8 cellular contexts compared by ENCODE assay signal in the genomic region with DNA sequence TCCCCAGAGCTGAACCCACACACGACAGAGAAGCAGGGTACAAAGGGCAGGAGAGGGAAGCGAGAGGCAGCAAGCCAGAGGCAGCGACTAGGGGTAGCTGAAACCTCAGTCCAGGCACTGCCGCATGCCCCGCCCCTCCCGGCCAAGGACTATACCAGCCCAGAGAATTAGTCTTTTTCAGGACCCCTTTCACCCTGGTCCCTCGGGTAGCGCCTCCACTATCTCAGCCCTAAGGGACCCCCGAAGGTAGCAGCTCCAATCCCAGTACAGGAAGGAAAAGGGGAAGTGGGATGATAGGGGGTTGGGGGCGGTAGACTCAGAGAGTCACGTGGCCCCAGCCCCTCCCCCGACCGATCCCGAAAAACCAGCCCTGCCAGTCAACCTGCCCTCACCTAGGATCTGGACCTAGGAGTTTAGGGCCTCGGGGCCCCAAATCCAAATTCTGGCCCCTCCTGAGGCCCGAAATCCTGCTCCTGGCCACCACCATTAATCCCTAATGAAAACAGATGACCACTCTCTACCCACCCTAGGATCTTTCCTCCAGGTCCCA. TPM values are rescaled to one million over a fixed set of nuclear protein-coding genes. Genes with fewer than 3 reads are reported as not detected.
DNase-seq lines count a peak whose midpoint lies in the region; ATAC-seq and TF ChIP-seq lines count a peak whose summit lies in the region.

No MANE protein-coding gene starts in this region.

- 0 to 7% methylated on average over 1 to 15 of the region's 16 CpGs for WGBS in endodermal cell (ENCODE audit: insufficient coverage in 1 of 2, insufficient read length in 1 of 2), 2 experiments

- H3K36me3 ChIP-seq in H7 (replicated peaks; ENCODE audit: control insufficient read depth, insufficient read depth, low read length), result peaks cover 10% of the 10 kb centered on the region
- peaks cover 15% of the 10 kb centered on the region for H3K36me3 ChIP-seq in endodermal cell (ENCODE audit: control insufficient read depth, insufficient read depth, low read length)

- H3K4me3 Mint-ChIP-seq in endodermal cell (peak overlapping the region; percentile 100), natural killer cell (peak overlapping the region; percentile 99)

- ATAC-seq in natural killer cell, result no peak
- ATAC-seq in HG02642 (IDR thresholded peaks at IDR 0.05; ENCODE audit: poor library complexity, unreplicated experiment), result no peak
- no peak for ATAC-seq in GM18907 (IDR thresholded peaks at IDR 0.05; ENCODE audit: unreplicated experiment)

- intact Hi-C loops in natural killer cell (cut with micrococcal nuclease), result no loop called here

- H3K36me3 Mint-ChIP-seq in endodermal cell (ENCODE audit: low read depth), result peaks cover 18% of the 10 kb centered on the region
- H3K36me3 Mint-ChIP-seq in natural killer cell, result no peaks in the 10 kb centered on the region

- H3K4me1 ChIP-seq in endodermal cell (ENCODE audit: control insufficient read depth, insufficient read depth, low read length), result no peaks in the 10 kb centered on the region

- TF ChIP-seq CTCF in endodermal cell (conservative IDR thresholded peaks at IDR 0.05), result no peak
- TF ChIP-seq CTCF in natural killer cell (IDR thresholded peaks at IDR 0.05), result no peak

- H3K27me3 Mint-ChIP-seq in endodermal cell (ENCODE audit: insufficient read depth) (no peaks in the 10 kb centered on the region), natural killer cell (ENCODE audit: low read depth in 2 of 2) (no peaks in the 10 kb centered on the region)

- no peaks in the 10 kb centered on the region for H3K9me3 ChIP-seq in endodermal cell (ENCODE audit: control insufficient read depth, low read length)

- H3K4me1 Mint-ChIP-seq in endodermal cell, result peaks cover 5% of the 10 kb centered on the region
- peaks cover 30 to 53% of the 10 kb centered on the region in 2 donors for H3K4me1 Mint-ChIP-seq in natural killer cell

- H3K9me3 Mint-ChIP-seq in endodermal cell, result no peaks in the 10 kb centered on the region
- no peaks in the 10 kb centered on the region for H3K9me3 Mint-ChIP-seq in natural killer cell

- H3K27ac Mint-ChIP-seq in endodermal cell, result peak overlapping the region; percentile 95
- peak overlapping the region; percentile 99 for H3K27ac Mint-ChIP-seq in natural killer cell

- no peak overlapping the region for H3K27ac ChIP-seq in endodermal cell (ENCODE audit: low read depth, low read length)

- H3K27me3 ChIP-seq in H7 (ENCODE audit: control insufficient read depth, insufficient read depth, low read length) (no peaks in the 10 kb centered on the region), endodermal cell (ENCODE audit: control insufficient read depth, insufficient read depth, low read length, poor library complexity, severe bottlenecking) (no peaks in the 10 kb centered on the region)

- H3K9ac ChIP-seq in endodermal cell (ENCODE audit: extremely low read depth, low read length, poor library complexity, severe bottlenecking), result peak overlapping the region; percentile 95

- peak; percentile 96 for DNase-seq in H7
- DNase-seq in OCI-M1 (lab: John Stamatoyannopoulos, UW), result peak; percentile 74
- peak; percentile 92 for DNase-seq in endodermal cell
- DNase-seq in natural killer cell, result no peak
- no peak for DNase-seq in NCI-H1092 (lab: John Stamatoyannopoulos, UW)
- DNase-seq in NCI-H2171 treated with DMSO at 0.1 percent for 48 hours (lab: John Stamatoyannopoulos, UW), result no peak

- peak overlapping the region; percentile 88 for H3K4me3 ChIP-seq in H7 (ENCODE audit: insufficient read depth, low read depth, low read length)
- H3K4me3 ChIP-seq in endodermal cell (ENCODE audit: low read length), result peak overlapping the region; percentile 99

RNA-seq across cellular contexts. Expression of gene RGL2, which starts 1.3 kb away (rescaled TPM):
- 43.4 and 53.3 TPM in 2 replicates for total RNA-seq in H7 (2014; rRNA removed; shearing (Covaris generic))
- total RNA-seq in endodermal cell (10 to 100 TPM; 85.6 to 98.0 TPM), natural killer cell (10 to 100 TPM; 80.7 to 91.4 (median 84.9) TPM)
- 54.9 TPM for polyA plus RNA-seq in endodermal cell (2013, experiment 1 of 2)
- 46.3 TPM for polyA plus RNA-seq in endodermal cell (2013, experiment 2 of 2)

RNA-seq across cellular contexts. Expression of gene PFDN6, which starts 8.1 kb away (rescaled TPM):
- 87.9 and 90.2 TPM in 2 replicates for total RNA-seq in H7 (2014; rRNA removed; shearing (Covaris generic))
- total RNA-seq in endodermal cell, result 10 to 100 TPM; 69.9 to 86.4 TPM
- 91.1 TPM for polyA plus RNA-seq in endodermal cell (2013, experiment 1 of 2)
- 84.9 TPM for polyA plus RNA-seq in endodermal cell (2013, experiment 2 of 2)
- total RNA-seq in natural killer cell, result 10 to 100 TPM; 19.2 to 26.5 (median 22.7) TPM

RNA-seq across cellular contexts. Expression of gene WDR46, which starts 8.4 kb away (rescaled TPM):
- 72.0 and 96.6 TPM in 2 replicates for total RNA-seq in H7 (2014; rRNA removed; shearing (Covaris generic))
- total RNA-seq in endodermal cell (10 to 100 TPM; 42.9 to 62.5 TPM), natural killer cell (10 to 100 TPM; 33.6 to 56.3 (median 47.0) TPM)
- polyA plus RNA-seq in endodermal cell (2013, experiment 1 of 2), result 41.0 TPM
- 32.0 TPM for polyA plus RNA-seq in endodermal cell (2013, experiment 2 of 2)

RNA-seq across cellular contexts. Expression of gene TAPBP, which starts 16.4 kb away (rescaled TPM):
- 27.9 and 30.6 TPM in 2 replicates for total RNA-seq in H7 (2014; rRNA removed; shearing (Covaris generic))
- total RNA-seq in endodermal cell, result 10 to 100 TPM in 1 of 2 donors, 1 to 10 TPM in 1; 7.0 to 11.1 TPM
- polyA plus RNA-seq in endodermal cell (2013, experiment 1 of 2), result 13.5 TPM
- 12.4 TPM for polyA plus RNA-seq in endodermal cell (2013, experiment 2 of 2)
- 100 to 1,000 TPM; 404 to 457 (median 446) TPM for total RNA-seq in natural killer cell

RNA-seq across cellular contexts. Expression of gene ZBTB22, which starts 20.1 kb away (rescaled TPM):
- total RNA-seq in H7 (2014; rRNA removed; shearing (Covaris generic)), result 11.6 and 14.9 TPM in 2 replicates
- 10 to 100 TPM; 15.2 to 19.8 TPM for total RNA-seq in endodermal cell
- 26.5 TPM for polyA plus RNA-seq in endodermal cell (2013, experiment 1 of 2)
- 20.6 TPM for polyA plus RNA-seq in endodermal cell (2013, experiment 2 of 2)
- total RNA-seq in natural killer cell, result 10 to 100 TPM; 20.4 to 34.0 (median 25.9) TPM

Comparison
In these comparisons a context has a peak if more than half of its experiments do, and no peak if none do; other contexts are left out.
1. DNase-seq: peak in H7 (single experiment), OCI-M1 (single experiment) and endodermal cell (single experiment); none in natural killer cell (single experiment), NCI-H1092 (single experiment) and NCI-H2171 treated with DMSO at 0.1 percent for 48 hours (single experiment).